In genomic region chr10:95530561-95530960, GRCh38 we compare ENCODE assay signal across 31 cellular contexts. TPM values are rescaled to one million over a fixed set of nuclear protein-coding genes. Genes with fewer than 3 reads are reported as not detected.
DNase-seq lines count a peak whose midpoint lies in the region; ATAC-seq and TF ChIP-seq lines count a peak whose summit lies in the region.
"Had no signal": no experiment of that assay in that cellular context is flagged by ENCODE, and none has a peak within 500 bp of the region (broad histone marks: within the 10 kb centered on the region; RNA-seq: fewer than 3 reads in every experiment).

No MANE protein-coding gene starts in this region.

- H3K27me3 Mint-ChIP-seq in Caco-2 (ENCODE audit: insufficient read depth, unreplicated experiment) = no peaks in the 10 kb centered on the region
- peaks cover 12% of the 10 kb centered on the region for H3K27me3 Mint-ChIP-seq in activated T-helper 17 cell treated with anti-CD3 and anti-CD28 coated beads, Interleukin-2, amount 50 U/mL, for 72 hours

- peaks cover 49% of the 10 kb centered on the region for H3K4me1 Mint-ChIP-seq in Caco-2 (ENCODE audit: low read depth, unreplicated experiment)
- peaks cover 3% of the 10 kb centered on the region for H3K4me1 Mint-ChIP-seq in activated T-helper 17 cell treated with anti-CD3 and anti-CD28 coated beads, Interleukin-2, amount 50 U/mL, for 72 hours
- H3K4me1 Mint-ChIP-seq in stimulated activated effector memory CD8-positive, alpha-beta T cell treated with anti-CD3 and anti-CD28 coated beads, Interleukin-12 subunit alpha, Interleukin-12 subunit beta, amount 100 ng/mL, for 72 hours = peaks cover 19% of the 10 kb centered on the region

- ATAC-seq in activated T-helper 17 cell treated with anti-CD3 and anti-CD28 coated beads, Interleukin-2, amount 50 U/mL, for 72 hours (replicated peaks) = no peak
- ATAC-seq in stimulated activated effector memory CD8-positive, alpha-beta T cell treated with anti-CD3 and anti-CD28 coated beads, Interleukin-12 subunit alpha, Interleukin-12 subunit beta, amount 100 ng/mL, for 72 hours = no peak
- ATAC-seq in activated CD4-positive, CD25-positive, alpha-beta regulatory T cell treated with anti-CD3 and anti-CD28 coated beads, Interleukin-2, amount 50 U/mL, for 24 hours = no peak
- ATAC-seq: effector memory CD8-positive, alpha-beta T cell; HCT116; sciatic nerve had no signal

- H3K4me3 ChIP-seq in Caco-2 (ENCODE audit: low read depth, low read length) (no peak overlapping the region), hepatocyte (no peak overlapping the region)
- H3K4me3 ChIP-seq: BLaER1 treated with 17β-estradiol and CSF1 and Interleukin-3, amounts not matched to agents 10 nM and 100 nM; lower lobe of right lung; mucosa of descending colon; Peyer's patch; tibial nerve had no signal

- no peak overlapping the region for H3K4me3 Mint-ChIP-seq in Caco-2 (ENCODE audit: unreplicated experiment)
- H3K4me3 Mint-ChIP-seq in activated T-helper 17 cell treated with anti-CD3 and anti-CD28 coated beads, Interleukin-2, amount 50 U/mL, for 72 hours = no peak overlapping the region
- no peak overlapping the region for H3K4me3 Mint-ChIP-seq in stimulated activated effector memory CD8-positive, alpha-beta T cell treated with anti-CD3 and anti-CD28 coated beads, Interleukin-12 subunit alpha, Interleukin-12 subunit beta, amount 100 ng/mL, for 72 hours
- H3K4me3 Mint-ChIP-seq: effector memory CD8-positive, alpha-beta T cell; nephron progenitor cell had no signal

- intact Hi-C loops in Caco-2 (cut with micrococcal nuclease; ENCODE audit: unreplicated experiment) = no loop called here

- DNase-seq in Caco-2 (no peak), hepatocyte (ENCODE audit: low spot score) (no peak), foreskin melanocyte (no peak), DMS114 treated with DMSO at 0.1 percent for 48 hours (lab: John Stamatoyannopoulos, UW; ENCODE audit: unreplicated experiment) (no peak), hepatic stellate cell (ENCODE audit: low spot score) (no peak)
- no peak for DNase-seq in stimulated activated effector memory CD8-positive, alpha-beta T cell treated with anti-CD3 and anti-CD28 coated beads, Interleukin-12 subunit alpha, Interleukin-12 subunit beta, amount 100 ng/mL, for 72 hours (ENCODE audit: low spot score in 2 of 2)
- DNase-seq: ACHN; activated CD4-positive, alpha-beta T cell treated with anti-CD3 and anti-CD28 coated beads, Interleukin-2, amount 50 U/mL, for 4 hours; activated naive CD4-positive, alpha-beta T cell treated with anti-CD3 and anti-CD28 coated beads, Interleukin-2, amount 50 U/mL, for 16 hours; amniotic stem cell; COR-L47; DND-41; effector memory CD8-positive, alpha-beta T cell; kidney; lower lobe of right lung; mucosa of descending colon; NCI-H1105; NCI-H1930; NCI-H526; nephron progenitor cell; Peyer's patch; stimulated activated naive CD4-positive, alpha-beta T cell treated with Interleukin-2 at 50 U/mL for 16 hours; SW 1271; T-helper 9 cell had no signal

- H3K9me3 Mint-ChIP-seq in Caco-2 (ENCODE audit: unreplicated experiment) = no peaks in the 10 kb centered on the region
- no peaks in the 10 kb centered on the region for H3K9me3 Mint-ChIP-seq in activated T-helper 17 cell treated with anti-CD3 and anti-CD28 coated beads, Interleukin-2, amount 50 U/mL, for 72 hours
- no peaks in the 10 kb centered on the region for H3K9me3 Mint-ChIP-seq in stimulated activated effector memory CD8-positive, alpha-beta T cell treated with anti-CD3 and anti-CD28 coated beads, Interleukin-12 subunit alpha, Interleukin-12 subunit beta, amount 100 ng/mL, for 72 hours
- H3K9me3 Mint-ChIP-seq: effector memory CD8-positive, alpha-beta T cell; nephron progenitor cell had no signal

- peaks cover 6% of the 10 kb centered on the region for H3K36me3 Mint-ChIP-seq in Caco-2 (ENCODE audit: insufficient read depth, unreplicated experiment)
- H3K36me3 Mint-ChIP-seq in activated T-helper 17 cell treated with anti-CD3 and anti-CD28 coated beads, Interleukin-2, amount 50 U/mL, for 72 hours (ENCODE audit: low read depth) = no peaks in the 10 kb centered on the region
- no peaks in the 10 kb centered on the region for H3K36me3 Mint-ChIP-seq in stimulated activated effector memory CD8-positive, alpha-beta T cell treated with anti-CD3 and anti-CD28 coated beads, Interleukin-12 subunit alpha, Interleukin-12 subunit beta, amount 100 ng/mL, for 72 hours

- H3K9me3 ChIP-seq in Caco-2 = no peaks in the 10 kb centered on the region
- H3K9me3 ChIP-seq in hepatocyte (ENCODE audit: low read depth) = no peaks in the 10 kb centered on the region
- H3K9me3 ChIP-seq: BLaER1 treated with 17β-estradiol and CSF1 and Interleukin-3, amounts not matched to agents 10 nM and 100 nM; lower lobe of right lung; mucosa of descending colon; Peyer's patch; tibial nerve had no signal

- H3K79me2 ChIP-seq in hepatocyte = peaks cover 81% of the 10 kb centered on the region

- H3K9me2 ChIP-seq in hepatocyte (replicated peaks; ENCODE audit: insufficient read depth) = no peaks in the 10 kb centered on the region

- peak overlapping the region; percentile 78 for H3K27ac Mint-ChIP-seq in Caco-2 (ENCODE audit: unreplicated experiment)
- H3K27ac Mint-ChIP-seq in activated T-helper 17 cell treated with anti-CD3 and anti-CD28 coated beads, Interleukin-2, amount 50 U/mL, for 72 hours = peak overlapping the region; percentile 21
- peak overlapping the region; percentile 67 for H3K27ac Mint-ChIP-seq in stimulated activated effector memory CD8-positive, alpha-beta T cell treated with anti-CD3 and anti-CD28 coated beads, Interleukin-12 subunit alpha, Interleukin-12 subunit beta, amount 100 ng/mL, for 72 hours
- H3K27ac Mint-ChIP-seq: effector memory CD8-positive, alpha-beta T cell; nephron progenitor cell had no signal

- no TSS peak for BruUV-seq in Caco-2 (replicated peaks; lab: Mats Ljungman, UMichigan)

- H3K36me3 ChIP-seq in Caco-2 (ENCODE audit: control insufficient read depth, insufficient read depth, low read length) (no peaks in the 10 kb centered on the region), hepatocyte (replicated peaks; ENCODE audit: insufficient read depth, low read depth) (no peaks in the 10 kb centered on the region)
- H3K36me3 ChIP-seq: BLaER1 treated with 17β-estradiol and CSF1 and Interleukin-3, amounts not matched to agents 10 nM and 100 nM; lower lobe of right lung; Peyer's patch; tibial nerve had no signal

- CTCF ChIA-PET in Caco-2 (lab: Charles Lee) = interaction anchor here (0.7 kb wide), 1 partner anchor 18 kb away, joined by 3 read pairs; no protein-coding TSS in a partner anchor

- H4K20me1 ChIP-seq in hepatocyte (ENCODE audit: insufficient read depth, poor library complexity, severe bottlenecking) = no peaks in the 10 kb centered on the region
- H4K20me1 ChIP-seq: BLaER1 treated with 17β-estradiol and CSF1 and Interleukin-3, amounts not matched to agents 10 nM and 100 nM had no signal

- H3K4me2 ChIP-seq in hepatocyte = no peak overlapping the region
- H3K4me2 ChIP-seq: BLaER1 treated with 17β-estradiol and CSF1 and Interleukin-3, amounts not matched to agents 10 nM and 100 nM had no signal

- POLR2A ChIA-PET in Caco-2 (lab: Charles Lee) = no interaction called here

- H3K4me1 ChIP-seq in Caco-2 (peaks cover 73% of the 10 kb centered on the region), hepatocyte (ENCODE audit: insufficient read depth) (peaks cover 35% of the 10 kb centered on the region)
- H3K4me1 ChIP-seq: parathyroid adenoma had no signal

- H3K27me3 ChIP-seq in Caco-2 (replicated peaks; ENCODE audit: control insufficient read depth, insufficient read depth, low read length) (no peaks in the 10 kb centered on the region), hepatocyte (no peaks in the 10 kb centered on the region)
- H3K27me3 ChIP-seq: BLaER1 treated with 17β-estradiol and CSF1 and Interleukin-3, amounts not matched to agents 10 nM and 100 nM; Peyer's patch; tibial nerve had no signal

- TF ChIP-seq CTCF in Caco-2 (IDR thresholded peaks at IDR 0.05; ENCODE audit: insufficient read depth in 1 of 2, low read depth in 1 of 2, low read length in 1 of 2, severe bottlenecking in 1 of 2, unreplicated experiment in 1 of 2) (no peak), hepatocyte (IDR thresholded peaks at IDR 0.05; ENCODE audit: poor library complexity) (no peak)

- peak overlapping the region; percentile 45 for H3K27ac ChIP-seq in hepatocyte
- H3K27ac ChIP-seq: BLaER1 treated with 17β-estradiol and CSF1 and Interleukin-3, amounts not matched to agents 10 nM and 100 nM; lower lobe of right lung; parathyroid adenoma had no signal

- H2AFZ ChIP-seq in hepatocyte = no peak overlapping the region
- H2AFZ ChIP-seq: parathyroid adenoma had no signal

- 82% methylated on average over 3 of the region's 4 CpGs for WGBS in hepatocyte (ENCODE audit: low lambda C conversion rate, missing lambda C conversion rate)

RNA-seq across cellular contexts. Expression of gene SORBS1, which starts 30.6 kb away (rescaled TPM):
- total RNA-seq in Caco-2 (2022) = 39.3 and 44.1 TPM in 2 replicates
- total RNA-seq in activated T-helper 17 cell treated with anti-CD3 and anti-CD28 coated beads, Interleukin-2, amount 50 U/mL, for 72 hours = 1 to 10 TPM; 1.1 to 3.4 TPM
- 33.1 and 40.2 TPM in 2 replicates for total RNA-seq in hepatocyte
- polyA plus RNA-seq in hepatocyte = 17.0 and 18.2 TPM in 2 replicates

Comparison
In these comparisons a context has a peak if more than half of its experiments do, and no peak if none do; other contexts are left out.
1. H3K27ac Mint-ChIP-seq: peak in every context shown above with its lines; median percentile 78 in Caco-2; 67 in stimulated activated effector memory CD8-positive, alpha-beta T cell treated with anti-CD3 and anti-CD28 coated beads, Interleukin-12 subunit alpha, Interleukin-12 subunit beta, amount 100 ng/mL, for 72 hours; 21 in activated T-helper 17 cell treated with anti-CD3 and anti-CD28 coated beads, Interleukin-2, amount 50 U/mL, for 72 hours.